In genomic region chr4:82965763-82966162, GRCh38 we compare ENCODE assay signal across 21 cellular contexts.
"Had no signal": no experiment of that assay in that cellular context is flagged by ENCODE, and none has a peak within 500 bp of the region (broad histone marks: within the 10 kb centered on the region; RNA-seq: fewer than 3 reads in every experiment).

No MANE protein-coding gene starts in this region.

- H3K27me3 ChIP-seq: hepatocyte, right lobe of liver, tibial artery, upper lobe of left lung, uterus had no signal

- H3K27ac ChIP-seq: hepatocyte, parathyroid adenoma, prostate gland, right lobe of liver, tibial artery, upper lobe of left lung, uterus had no signal

- H3K79me2 ChIP-seq: hepatocyte, parathyroid adenoma had no signal

- H3K9me3 ChIP-seq: prostate gland, right lobe of liver, tibial artery, upper lobe of left lung, uterus had no signal

- ATAC-seq: left colon; left ventricle myocardium superior; right lobe of liver; stimulated activated effector memory CD8-positive, alpha-beta T cell treated with anti-CD3 and anti-CD28 coated beads, Interleukin-12 subunit alpha, Interleukin-12 subunit beta, amount 100 ng/mL, for 72 hours; stimulated activated naive CD8-positive, alpha-beta T cell treated with anti-CD3 and anti-CD28 coated beads, Interleukin-15, Interleukin-2, amounts not matched to agents 100 U/mL and 50 U/mL, for 24 hours had no signal

- H3K4me3 ChIP-seq: hepatocyte, lung, prostate gland, right lobe of liver, tibial artery, upper lobe of left lung, uterus had no signal

- H3K4me2 ChIP-seq: hepatocyte had no signal

- H3K4me1 Mint-ChIP-seq: naive B cell; nephron; stimulated activated effector memory CD8-positive, alpha-beta T cell treated with anti-CD3 and anti-CD28 coated beads, Interleukin-12 subunit alpha, Interleukin-12 subunit beta, amount 100 ng/mL, for 72 hours had no signal

- H3K4me3 Mint-ChIP-seq: endodermal cell; naive B cell; nephron; stimulated activated effector memory CD8-positive, alpha-beta T cell treated with anti-CD3 and anti-CD28 coated beads, Interleukin-12 subunit alpha, Interleukin-12 subunit beta, amount 100 ng/mL, for 72 hours had no signal

- H3K4me1 ChIP-seq: prostate gland, right lobe of liver, tibial artery, upper lobe of left lung, uterus had no signal

- H3K27ac Mint-ChIP-seq: nephron; stimulated activated effector memory CD8-positive, alpha-beta T cell treated with anti-CD3 and anti-CD28 coated beads, Interleukin-12 subunit alpha, Interleukin-12 subunit beta, amount 100 ng/mL, for 72 hours had no signal

- H3K27me3 Mint-ChIP-seq: naive B cell had no signal

- DNase-seq: effector CD4-positive, alpha-beta T cell; endodermal cell; foreskin melanocyte; head of caudate nucleus; left colon; left ventricle myocardium superior; mesenchymal stem cell; naive B cell; right lobe of liver; stimulated activated CD4-positive, alpha-beta T cell treated with anti-CD3 and anti-CD28 coated beads, Interleukin-4, amount 100 ng/mL, for 1 hour; stimulated activated CD8-positive, alpha-beta memory T cell treated with anti-CD3 and anti-CD28 coated beads, Interleukin-4, amount 100 ng/mL, for 48 hours; stimulated activated naive CD8-positive, alpha-beta T cell treated with anti-CD3 and anti-CD28 coated beads, Interleukin-15, Interleukin-2, amounts not matched to agents 100 U/mL and 50 U/mL, for 24 hours; tibial artery; upper lobe of left lung; uterus had no signal

- H3K9me3 Mint-ChIP-seq: endodermal cell; naive B cell; nephron; stimulated activated effector memory CD8-positive, alpha-beta T cell treated with anti-CD3 and anti-CD28 coated beads, Interleukin-12 subunit alpha, Interleukin-12 subunit beta, amount 100 ng/mL, for 72 hours had no signal

- H3K9ac ChIP-seq: parathyroid adenoma had no signal

- H3K36me3 ChIP-seq: prostate gland, uterus had no signal

- H2AFZ ChIP-seq: hepatocyte, parathyroid adenoma had no signal
